In genomic region chr16:57115504-57116182, GRCh38 we compare ENCODE assay signal across 11 cellular contexts. TPM values are rescaled to one million over a fixed set of nuclear protein-coding genes. Genes with fewer than 3 reads are reported as not detected.
DNase-seq lines count a peak whose midpoint lies in the region; TF ChIP-seq lines count a peak whose summit lies in the region.
"Had no signal": no experiment of that assay in that cellular context is flagged by ENCODE, and none has a peak within 500 bp of the region (broad histone marks: within the 10 kb centered on the region; RNA-seq: fewer than 3 reads in every experiment).

No MANE protein-coding gene starts in this region.

- no peaks in the 10 kb centered on the region for H3K9me3 Mint-ChIP-seq in activated CD4-positive, alpha-beta memory T cell treated with anti-CD3 and anti-CD28 coated beads for 36 hours

- peaks cover 5% of the 10 kb centered on the region for H3K4me1 Mint-ChIP-seq in activated CD4-positive, alpha-beta memory T cell treated with anti-CD3 and anti-CD28 coated beads for 36 hours (ENCODE audit: low read depth)
- H3K4me1 Mint-ChIP-seq: activated CD8-positive, alpha-beta memory T cell treated with anti-CD3 and anti-CD28 coated beads, Interleukin-2, amount 10 ng/mL, durations not matched to agents 7 days and 5 days had no signal

- POLR2A ChIA-PET in activated CD4-positive, alpha-beta memory T cell treated with anti-CD3 and anti-CD28 coated beads for 36 hours (lab: Charles Lee), result no interaction called here

- H3K36me3 Mint-ChIP-seq in activated CD4-positive, alpha-beta memory T cell treated with anti-CD3 and anti-CD28 coated beads for 36 hours, result no peaks in the 10 kb centered on the region
- H3K36me3 Mint-ChIP-seq: activated CD8-positive, alpha-beta memory T cell treated with anti-CD3 and anti-CD28 coated beads, Interleukin-2, amount 10 ng/mL, durations not matched to agents 7 days and 5 days had no signal

- intact Hi-C loops in activated CD4-positive, alpha-beta memory T cell treated with anti-CD3 and anti-CD28 coated beads for 36 hours (cut with micrococcal nuclease), result no loop called here

- no peak overlapping the region for H3K4me3 Mint-ChIP-seq in activated CD4-positive, alpha-beta memory T cell treated with anti-CD3 and anti-CD28 coated beads for 36 hours
- H3K4me3 Mint-ChIP-seq: activated CD8-positive, alpha-beta memory T cell treated with anti-CD3 and anti-CD28 coated beads, Interleukin-2, amount 10 ng/mL, durations not matched to agents 7 days and 5 days had no signal

- H3K27me3 Mint-ChIP-seq in activated CD4-positive, alpha-beta memory T cell treated with anti-CD3 and anti-CD28 coated beads for 36 hours, result no peaks in the 10 kb centered on the region
- H3K27me3 Mint-ChIP-seq: activated CD8-positive, alpha-beta memory T cell treated with anti-CD3 and anti-CD28 coated beads, Interleukin-2, amount 10 ng/mL, durations not matched to agents 7 days and 5 days had no signal

- CTCF ChIA-PET in activated CD4-positive, alpha-beta memory T cell treated with anti-CD3 and anti-CD28 coated beads for 36 hours (lab: Charles Lee), result no interaction called here

- H3K27ac Mint-ChIP-seq in activated CD4-positive, alpha-beta memory T cell treated with anti-CD3 and anti-CD28 coated beads for 36 hours, result no peak overlapping the region
- H3K27ac Mint-ChIP-seq: activated CD8-positive, alpha-beta memory T cell treated with anti-CD3 and anti-CD28 coated beads, Interleukin-2, amount 10 ng/mL, durations not matched to agents 7 days and 5 days had no signal

- peak; percentile 72 for DNase-seq in NCI-H1417 treated with DMSO at 0.1 percent for 48 hours (lab: John Stamatoyannopoulos, UW)
- peak; percentile 89 for DNase-seq in astrocyte of the spinal cord (ENCODE audit: low read depth, low spot score)
- peak; percentile 43 to 96 (median 86) for DNase-seq in hypothalamus (lab: John Stamatoyannopoulos, UW)
- peak; percentile 74 for DNase-seq in retinal pigment epithelial cell (ENCODE audit: low read depth)
- no peak for DNase-seq in ACHN
- DNase-seq in OCI-M2 (lab: John Stamatoyannopoulos, UW; ENCODE audit: unreplicated experiment), result no peak
- no peak for DNase-seq in activated CD8-positive, alpha-beta memory T cell treated with anti-CD3 and anti-CD28 coated beads, Interleukin-2, amount 50 U/mL, for 4 hours
- DNase-seq in activated CD4-positive, alpha-beta memory T cell treated with anti-CD3 and anti-CD28 coated beads for 36 hours, result no peak
- DNase-seq: activated CD8-positive, alpha-beta memory T cell treated with anti-CD3 and anti-CD28 coated beads, Interleukin-2, amount 10 ng/mL, durations not matched to agents 7 days and 5 days; Peyer's patch; stimulated activated naive CD4-positive, alpha-beta T cell treated with Interleukin-2 at 50 U/mL for 16 hours had no signal

- H3K4me3 ChIP-seq in astrocyte of the spinal cord (ENCODE audit: low read depth, low read length) (no peak overlapping the region), retinal pigment epithelial cell (ENCODE audit: low read length) (no peak overlapping the region)
- H3K4me3 ChIP-seq: Peyer's patch had no signal

- TF ChIP-seq CTCF in astrocyte of the spinal cord (IDR thresholded peaks at IDR 0.05; ENCODE audit: low read depth, low read length), result no peak
- TF ChIP-seq CTCF in retinal pigment epithelial cell (conservative IDR thresholded peaks at IDR 0.05; ENCODE audit: low read depth, low read length), result no peak

- in situ Hi-C loops in astrocyte of the spinal cord (cut with HindIII; ENCODE audit: low sequenced_read_pairs) (no loop called here), ACHN (cut with HindIII; ENCODE audit: low pct_ligation_motif_present, low pct_unique_long_range_greater_than_20kb, low sequenced_read_pairs) (no loop called here)

RNA-seq across cellular contexts. Expression of gene CPNE2, which starts 23.3 kb away (rescaled TPM):
- total RNA-seq in activated CD4-positive, alpha-beta memory T cell treated with anti-CD3 and anti-CD28 coated beads for 36 hours, result 1 to 10 TPM; 7.3 to 8.1 TPM

Comparison
In these comparisons a context has a peak if more than half of its experiments do, and no peak if none do; other contexts are left out.
1. DNase-seq: peak in NCI-H1417 treated with DMSO at 0.1 percent for 48 hours (single experiment), astrocyte of the spinal cord (single experiment), hypothalamus (51 of 51) and retinal pigment epithelial cell (single experiment); none in ACHN (single experiment), OCI-M2 (single experiment), activated CD8-positive, alpha-beta memory T cell treated with anti-CD3 and anti-CD28 coated beads, Interleukin-2, amount 50 U/mL, for 4 hours (single experiment) and activated CD4-positive, alpha-beta memory T cell treated with anti-CD3 and anti-CD28 coated beads for 36 hours (single experiment).